ENCODE assay signal across 16 cellular contexts in genomic region chr1:43008425-43009108, GRCh38. TPM values are rescaled to one million over a fixed set of nuclear protein-coding genes. Genes with fewer than 3 reads are reported as not detected.
DNase-seq lines count a peak whose midpoint lies in the region; TF ChIP-seq lines count a peak whose summit lies in the region.
"Had no signal": no experiment of that assay in that cellular context is flagged by ENCODE, and none has a peak within 500 bp of the region (broad histone marks: within the 10 kb centered on the region; RNA-seq: fewer than 3 reads in every experiment).

No MANE protein-coding gene starts in this region.

- DNase-seq in caudate nucleus (lab: John Stamatoyannopoulos, UW) (no peak), islet precursor cell (peak; percentile 99), suprapubic skin (ENCODE audit: low spot score in 2 of 2) (no peak), DMS153 (lab: John Stamatoyannopoulos, UW) (no peak), Karpas-422 (no peak), thyroid gland (no peak)
- DNase-seq: activated CD8-positive, alpha-beta memory T cell treated with anti-CD3 and anti-CD28 coated beads, Interleukin-2, amount 50 U/mL, for 48 hours; mucosa of descending colon; NCI-H524; stimulated activated CD4-positive, alpha-beta T cell treated with anti-CD3 and anti-CD28 coated beads, Interleukin-1b, Interleukin-23, amount 100 ng/mL, for 48 hours; stimulated activated CD8-positive, alpha-beta memory T cell treated with anti-CD3 and anti-CD28 coated beads, Interleukin-4, amount 100 ng/mL, for 48 hours; SW 1271; transverse colon had no signal

- H3K79me2 ChIP-seq in Karpas-422 (ENCODE audit: low read length) = no peaks in the 10 kb centered on the region

- H3K4me2 ChIP-seq in Karpas-422 (ENCODE audit: low read depth, low read length, poor library complexity, severe bottlenecking) = no peak overlapping the region
- H3K4me2 ChIP-seq: BLaER1 had no signal

- no peak for TF ChIP-seq EP300 in suprapubic skin (IDR thresholded peaks at IDR 0.05)

- intact Hi-C loops in thyroid gland (cut with DNase I) = no loop called here

- H2AFZ ChIP-seq in Karpas-422 (ENCODE audit: low read length) = no peak overlapping the region

- H3K4me3 ChIP-seq in HUES64 (ENCODE audit: low read length) (peak overlapping the region; percentile 20), suprapubic skin (no peak overlapping the region), Karpas-422 (ENCODE audit: low read length) (no peak overlapping the region), thyroid gland (replicated peaks in 1 of 3) (no peak overlapping the region)
- H3K4me3 ChIP-seq: BLaER1, esophagus muscularis mucosa, mucosa of descending colon, transverse colon had no signal

- TF ChIP-seq POLR2A in suprapubic skin (IDR thresholded peaks at IDR 0.05) (no peak), thyroid gland (IDR thresholded peaks at IDR 0.05) (no peak)

- H3K27ac ChIP-seq in HUES64 (ENCODE audit: low read depth, low read length) = peak overlapping the region; percentile 99
- peak overlapping the region; percentile 1 for H3K27ac ChIP-seq in caudate nucleus (ENCODE audit: low read depth, low read length)
- H3K27ac ChIP-seq in suprapubic skin = peak overlapping the region; percentile 69
- no peak overlapping the region for H3K27ac ChIP-seq in Karpas-422 (ENCODE audit: low read length)
- no peak overlapping the region for H3K27ac ChIP-seq in thyroid gland
- H3K27ac ChIP-seq: BLaER1, esophagus muscularis mucosa, transverse colon had no signal

- H3K9ac ChIP-seq in HUES64 (ENCODE audit: low read depth, low read length) (peak overlapping the region; percentile 85), Karpas-422 (ENCODE audit: low read length) (no peak overlapping the region)
- H3K9ac ChIP-seq: BLaER1 had no signal

- WGBS in HUES64 = under 1% methylated on average over 18 of the region's 18 CpGs
- WGBS in suprapubic skin = 54% methylated on average over 18 of the region's 18 CpGs
- 70 to 75% methylated on average over 15 to 18 of the region's 18 CpGs for WGBS in thyroid gland, 2 donors

- H4K20me1 ChIP-seq in Karpas-422 (ENCODE audit: insufficient read depth, low read depth, low read length) = no peaks in the 10 kb centered on the region
- H4K20me1 ChIP-seq: BLaER1 had no signal

- H3K27me3 ChIP-seq in HUES64 (ENCODE audit: insufficient read depth, low read length) (no peaks in the 10 kb centered on the region), suprapubic skin (peaks cover 19% of the 10 kb centered on the region), Karpas-422 (ENCODE audit: low read length) (no peaks in the 10 kb centered on the region), thyroid gland (no peaks in the 10 kb centered on the region)
- H3K27me3 ChIP-seq: BLaER1 had no signal

- H3K9me2 ChIP-seq in Karpas-422 (replicated peaks; ENCODE audit: insufficient read depth, low read length) = no peaks in the 10 kb centered on the region

- no peaks in the 10 kb centered on the region for H3K36me3 ChIP-seq in HUES64 (ENCODE audit: insufficient read depth, low read length)
- no peaks in the 10 kb centered on the region for H3K36me3 ChIP-seq in suprapubic skin
- H3K36me3 ChIP-seq in Karpas-422 (ENCODE audit: insufficient read depth, low read length) = no peaks in the 10 kb centered on the region
- H3K36me3 ChIP-seq in thyroid gland = no peaks in the 10 kb centered on the region
- H3K36me3 ChIP-seq: BLaER1, esophagus muscularis mucosa, transverse colon had no signal

- TF ChIP-seq CTCF in suprapubic skin (IDR thresholded peaks at IDR 0.05) (no peak), thyroid gland (IDR thresholded peaks at IDR 0.05) (no peak)

- H3K9me3 ChIP-seq in HUES64 (ENCODE audit: insufficient read depth, low read depth, low read length) = no peaks in the 10 kb centered on the region
- H3K9me3 ChIP-seq in suprapubic skin = no peaks in the 10 kb centered on the region
- no peaks in the 10 kb centered on the region for H3K9me3 ChIP-seq in Karpas-422 (ENCODE audit: low read length)
- H3K9me3 ChIP-seq in thyroid gland = no peaks in the 10 kb centered on the region
- H3K9me3 ChIP-seq: BLaER1, esophagus muscularis mucosa, mucosa of descending colon, transverse colon had no signal

- peaks cover 42% of the 10 kb centered on the region for H3K4me1 ChIP-seq in HUES64 (ENCODE audit: insufficient read depth, low read length)
- peaks cover 38% of the 10 kb centered on the region for H3K4me1 ChIP-seq in suprapubic skin
- H3K4me1 ChIP-seq in Karpas-422 (ENCODE audit: low read length) = no peaks in the 10 kb centered on the region
- peaks cover 3 to 4% of the 10 kb centered on the region in 2 donors for H3K4me1 ChIP-seq in thyroid gland
- H3K4me1 ChIP-seq: esophagus muscularis mucosa, transverse colon had no signal

RNA-seq across cellular contexts. Expression of gene SLC2A1, which starts 49.9 kb away (rescaled TPM):
- polyA plus RNA-seq in HUES64 (2013, experiment 1 of 2) = 201 TPM
- 227 TPM for polyA plus RNA-seq in HUES64 (2013, experiment 2 of 2)
- 1,000 to 10,000 TPM in 1 of 4 donors, 100 to 1,000 TPM in 3; 466 to 1,239 (median 686) TPM for total RNA-seq in suprapubic skin
- total RNA-seq in Karpas-422 (2014; rRNA removed; shearing (Covaris generic); ENCODE audit: low replicate concordance) = 72.2 and 83.8 TPM in 2 replicates
- 100 to 1,000 TPM in 2 of 4 donors, 10 to 100 TPM in 2; 15.0 to 208 (median 91.4) TPM for total RNA-seq in thyroid gland

Comparison
In these comparisons a context has a peak if more than half of its experiments do, and no peak if none do; other contexts are left out.
1. H3K27ac ChIP-seq: peak in HUES64 (single experiment), caudate nucleus (single experiment) and suprapubic skin (single experiment); none in Karpas-422 (single experiment) and thyroid gland (0 of 3).